1 cellular context compared by ENCODE assay signal in the genomic region with DNA sequence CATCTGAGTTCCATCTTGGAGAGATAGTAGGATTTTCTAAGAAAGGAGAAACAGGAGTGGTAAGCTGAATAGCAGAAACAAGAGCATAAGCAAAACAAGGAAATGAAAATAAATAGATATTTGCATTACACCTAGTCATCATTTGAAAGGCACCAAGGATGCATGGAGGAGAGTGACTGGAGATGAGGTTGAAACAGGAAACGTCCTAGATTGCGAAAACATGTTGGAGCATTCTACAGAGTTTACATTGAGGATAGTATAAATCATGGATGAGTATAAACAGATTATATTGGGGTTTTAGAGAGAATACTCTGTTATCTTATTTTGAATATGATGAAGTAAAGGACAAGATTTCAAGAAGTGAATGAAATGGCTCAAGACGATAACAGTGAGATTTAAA.
TF ChIP-seq lines count a peak whose summit lies in the region.

No MANE protein-coding gene starts in this region.

TF ChIP-seq in GM23338, 12 proteins besides CTCF, POLR2A, EP300 and RAD21 (continued from another document):
- TF ChIP-seq ZNF462 (CRISPR knock-in tag; IDR thresholded peaks at IDR 0.05) (no peak), ZNF114 (CRISPR knock-in tag; IDR thresholded peaks at IDR 0.05) (no peak), CREB1 (CRISPR knock-in tag; IDR thresholded peaks at IDR 0.05; ENCODE audit: low read depth) (no peak), NANOG (IDR thresholded peaks at IDR 0.05; ENCODE audit: borderline replicate concordance) (no peak), STAT1 (IDR thresholded peaks at IDR 0.05; ENCODE audit: unreplicated experiment) (no peak), ZNF331 (CRISPR knock-in tag; IDR thresholded peaks at IDR 0.05; ENCODE audit: low read depth) (no peak), EZH2 (IDR thresholded peaks at IDR 0.05; ENCODE audit: low read depth, unreplicated experiment) (no peak)
- TF ChIP-seq, protein P1, sequence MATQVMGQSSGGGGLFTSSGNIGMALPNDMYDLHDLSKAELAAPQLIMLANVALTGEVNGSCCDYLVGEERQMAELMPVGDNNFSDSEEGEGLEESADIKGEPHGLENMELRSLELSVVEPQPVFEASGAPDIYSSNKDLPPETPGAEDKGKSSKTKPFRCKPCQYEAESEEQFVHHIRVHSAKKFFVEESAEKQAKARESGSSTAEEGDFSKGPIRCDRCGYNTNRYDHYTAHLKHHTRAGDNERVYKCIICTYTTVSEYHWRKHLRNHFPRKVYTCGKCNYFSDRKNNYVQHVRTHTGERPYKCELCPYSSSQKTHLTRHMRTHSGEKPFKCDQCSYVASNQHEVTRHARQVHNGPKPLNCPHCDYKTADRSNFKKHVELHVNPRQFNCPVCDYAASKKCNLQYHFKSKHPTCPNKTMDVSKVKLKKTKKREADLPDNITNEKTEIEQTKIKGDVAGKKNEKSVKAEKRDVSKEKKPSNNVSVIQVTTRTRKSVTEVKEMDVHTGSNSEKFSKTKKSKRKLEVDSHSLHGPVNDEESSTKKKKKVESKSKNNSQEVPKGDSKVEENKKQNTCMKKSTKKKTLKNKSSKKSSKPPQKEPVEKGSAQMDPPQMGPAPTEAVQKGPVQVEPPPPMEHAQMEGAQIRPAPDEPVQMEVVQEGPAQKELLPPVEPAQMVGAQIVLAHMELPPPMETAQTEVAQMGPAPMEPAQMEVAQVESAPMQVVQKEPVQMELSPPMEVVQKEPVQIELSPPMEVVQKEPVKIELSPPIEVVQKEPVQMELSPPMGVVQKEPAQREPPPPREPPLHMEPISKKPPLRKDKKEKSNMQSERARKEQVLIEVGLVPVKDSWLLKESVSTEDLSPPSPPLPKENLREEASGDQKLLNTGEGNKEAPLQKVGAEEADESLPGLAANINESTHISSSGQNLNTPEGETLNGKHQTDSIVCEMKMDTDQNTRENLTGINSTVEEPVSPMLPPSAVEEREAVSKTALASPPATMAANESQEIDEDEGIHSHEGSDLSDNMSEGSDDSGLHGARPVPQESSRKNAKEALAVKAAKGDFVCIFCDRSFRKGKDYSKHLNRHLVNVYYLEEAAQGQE (IDR thresholded peaks at IDR 0.05; ENCODE audit: unreplicated experiment): no peak
- TF ChIP-seq, protein P2, sequence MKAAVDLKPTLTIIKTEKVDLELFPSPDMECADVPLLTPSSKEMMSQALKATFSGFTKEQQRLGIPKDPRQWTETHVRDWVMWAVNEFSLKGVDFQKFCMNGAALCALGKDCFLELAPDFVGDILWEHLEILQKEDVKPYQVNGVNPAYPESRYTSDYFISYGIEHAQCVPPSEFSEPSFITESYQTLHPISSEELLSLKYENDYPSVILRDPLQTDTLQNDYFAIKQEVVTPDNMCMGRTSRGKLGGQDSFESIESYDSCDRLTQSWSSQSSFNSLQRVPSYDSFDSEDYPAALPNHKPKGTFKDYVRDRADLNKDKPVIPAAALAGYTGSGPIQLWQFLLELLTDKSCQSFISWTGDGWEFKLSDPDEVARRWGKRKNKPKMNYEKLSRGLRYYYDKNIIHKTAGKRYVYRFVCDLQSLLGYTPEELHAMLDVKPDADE (IDR thresholded peaks at IDR 0.05): no peak
